ENCODE assay signal across 17 cellular contexts in the genomic region with DNA sequence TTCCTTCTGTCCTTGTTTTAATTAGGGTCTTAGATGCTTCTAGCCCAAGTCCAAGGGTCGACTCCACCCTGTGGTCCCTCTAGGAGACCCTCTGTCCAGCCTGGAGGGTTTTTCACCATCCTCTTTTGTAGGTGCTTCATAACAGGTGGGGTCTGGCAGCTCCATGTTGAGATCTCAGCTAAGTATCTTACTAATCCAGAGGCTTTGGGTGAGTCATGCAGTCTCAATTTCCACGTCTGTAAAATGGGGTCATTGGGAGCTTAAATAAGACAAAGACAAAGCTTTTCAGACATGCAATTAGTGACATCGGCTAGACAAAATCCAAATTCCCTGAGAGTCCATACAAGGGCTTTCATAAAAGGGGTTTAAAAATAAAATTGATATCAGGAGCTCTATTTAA. TPM values are rescaled to one million over a fixed set of nuclear protein-coding genes. Genes with fewer than 3 reads are reported as not detected.
DNase-seq lines count a peak whose midpoint lies in the region; FAIRE-seq and TF ChIP-seq lines count a peak whose summit lies in the region.
"Had no signal": no experiment of that assay in that cellular context is flagged by ENCODE, and none has a peak within 500 bp of the region (broad histone marks: within the 10 kb centered on the region; RNA-seq: fewer than 3 reads in every experiment).

No MANE protein-coding gene starts in this region.

- H3K4me3 ChIP-seq in MG63 (peak overlapping the region; percentile 63; the same call in 1 of the 2 replicates), dorsolateral prefrontal cortex (peak overlapping the region; percentile 3 to 77 (median 63)), subcutaneous abdominal adipose tissue (ENCODE audit: low read depth in 1 of 5, low read length in 5 of 5) (peak overlapping the region; percentile 67 to 89 (median 79))
- H3K4me3 ChIP-seq: BLaER1, mucosa of descending colon had no signal

- H3K4me3 Mint-ChIP-seq in mesothelial cell of epicardium: no peak overlapping the region
- no peak overlapping the region for H3K4me3 Mint-ChIP-seq in activated T-helper 1 cell treated with anti-CD3 and anti-CD28 coated beads, Interleukin-12 subunit alpha, Interleukin-12 subunit beta, Interleukin-2, Interleukin-4 antibody, amounts not matched to agents 30 ng/mL and 10 ng/mL and 1 ng/mL, durations not matched to agents 14 hours and 24 hours and 36 hours

- H3K27me3 ChIP-seq in MG63 (no peaks in the 10 kb centered on the region), dorsolateral prefrontal cortex (peaks cover 0 to 25% (median 0%) of the 10 kb centered on the region in 45 donors), subcutaneous abdominal adipose tissue (ENCODE audit: control insufficient read depth in 5 of 5, insufficient read depth in 4 of 5, low read length in 5 of 5) (peaks cover 0 to 2% (median 0%) of the 10 kb centered on the region in 5 donors)

- peaks cover 55% of the 10 kb centered on the region for H3K4me1 Mint-ChIP-seq in mesothelial cell of epicardium
- H3K4me1 Mint-ChIP-seq in activated T-helper 1 cell treated with anti-CD3 and anti-CD28 coated beads, Interleukin-12 subunit alpha, Interleukin-12 subunit beta, Interleukin-2, Interleukin-4 antibody, amounts not matched to agents 30 ng/mL and 10 ng/mL and 1 ng/mL, durations not matched to agents 14 hours and 24 hours and 36 hours (ENCODE audit: low read depth): no peaks in the 10 kb centered on the region

- FAIRE-seq in frontal cortex (lab: Jason Lieb, UNC): no peak
- FAIRE-seq: pancreas, urothelium cell line had no signal

- H3K36me3 ChIP-seq in MG63 (peaks cover 35% of the 10 kb centered on the region), subcutaneous abdominal adipose tissue (ENCODE audit: control insufficient read depth in 5 of 5, insufficient read depth in 5 of 5, low read length in 5 of 5) (peaks cover 0 to 5% (median 3%) of the 10 kb centered on the region in 5 donors)
- H3K36me3 ChIP-seq: BLaER1, pancreas had no signal

- H3K27me3 Mint-ChIP-seq in mesothelial cell of epicardium (ENCODE audit: low read depth): no peaks in the 10 kb centered on the region
- H3K27me3 Mint-ChIP-seq in activated T-helper 1 cell treated with anti-CD3 and anti-CD28 coated beads, Interleukin-12 subunit alpha, Interleukin-12 subunit beta, Interleukin-2, Interleukin-4 antibody, amounts not matched to agents 30 ng/mL and 10 ng/mL and 1 ng/mL, durations not matched to agents 14 hours and 24 hours and 36 hours (ENCODE audit: insufficient read depth): no peaks in the 10 kb centered on the region

- DNase-seq in MG63 (no peak), dorsolateral prefrontal cortex (no peak), mesothelial cell of epicardium (ENCODE audit: low spot score in 2 of 2, unreplicated experiment in 2 of 2) (no peak), NCI-H510A treated with DMSO at 0.1 percent for 48 hours (lab: John Stamatoyannopoulos, UW) (no peak), SIG-M5 treated with dmso at 0.1 percent for 504 hours (lab: John Stamatoyannopoulos, UW; ENCODE audit: unreplicated experiment) (no peak), frontal cortex (ENCODE audit: low spot score in 2 of 2) (no peak)
- DNase-seq in activated T-helper 1 cell treated with anti-CD3 and anti-CD28 coated beads, Interleukin-12 subunit alpha, Interleukin-12 subunit beta, Interleukin-2, Interleukin-4 antibody, amounts not matched to agents 30 ng/mL and 10 ng/mL and 1 ng/mL, durations not matched to agents 14 hours and 24 hours and 36 hours (ENCODE audit: low spot score): no peak
- DNase-seq: activated CD8-positive, alpha-beta memory T cell treated with anti-CD3 and anti-CD28 coated beads for 24 hours; GM23248; MM.1S; mucosa of descending colon; NCI-H1930; NCI-H526 treated with DMSO at 0.1 percent for 48 hours; pancreas had no signal

- H3K4me1 ChIP-seq in subcutaneous abdominal adipose tissue (ENCODE audit: control insufficient read depth in 5 of 5, insufficient read depth in 5 of 5, low read length in 5 of 5): peaks cover 0 to 85% (median 66%) of the 10 kb centered on the region in 5 donors

- H3K27ac Mint-ChIP-seq in mesothelial cell of epicardium: peak overlapping the region; percentile 97
- H3K27ac Mint-ChIP-seq in activated T-helper 1 cell treated with anti-CD3 and anti-CD28 coated beads, Interleukin-12 subunit alpha, Interleukin-12 subunit beta, Interleukin-2, Interleukin-4 antibody, amounts not matched to agents 30 ng/mL and 10 ng/mL and 1 ng/mL, durations not matched to agents 14 hours and 24 hours and 36 hours: no peak overlapping the region

- intact Hi-C loops in dorsolateral prefrontal cortex (cut with DNase I): no loop called here
- intact Hi-C loops in activated T-helper 1 cell treated with anti-CD3 and anti-CD28 coated beads, Interleukin-12 subunit alpha, Interleukin-12 subunit beta, Interleukin-2, Interleukin-4 antibody, amounts not matched to agents 30 ng/mL and 10 ng/mL and 1 ng/mL, durations not matched to agents 14 hours and 24 hours and 36 hours (cut with micrococcal nuclease): no loop called here

- H3K9ac ChIP-seq in subcutaneous abdominal adipose tissue (ENCODE audit: low read length in 5 of 5): peak overlapping the region in 2 of 5 donors; percentile 7 to 74
- H3K9ac ChIP-seq: BLaER1 had no signal

- TF ChIP-seq CTCF in dorsolateral prefrontal cortex (IDR thresholded peaks at IDR 0.05 in 54 of 56, conservative IDR thresholded peaks at IDR 0.05 in 2 of 56; ENCODE audit: low read depth in 1 of 56, partially characterized antibody in 56 of 56) (no peak), mesothelial cell of epicardium (IDR thresholded peaks at IDR 0.05; ENCODE audit: unreplicated experiment) (no peak)

- H3K9me3 ChIP-seq in MG63 (no peaks in the 10 kb centered on the region), subcutaneous abdominal adipose tissue (ENCODE audit: control insufficient read depth in 5 of 5, low read length in 5 of 5) (no peaks in the 10 kb centered on the region)
- H3K9me3 ChIP-seq: BLaER1, mucosa of descending colon, pancreas had no signal

- H3K36me3 Mint-ChIP-seq in mesothelial cell of epicardium: peaks cover 3% of the 10 kb centered on the region
- H3K36me3 Mint-ChIP-seq in activated T-helper 1 cell treated with anti-CD3 and anti-CD28 coated beads, Interleukin-12 subunit alpha, Interleukin-12 subunit beta, Interleukin-2, Interleukin-4 antibody, amounts not matched to agents 30 ng/mL and 10 ng/mL and 1 ng/mL, durations not matched to agents 14 hours and 24 hours and 36 hours (ENCODE audit: low read depth): no peaks in the 10 kb centered on the region

- peak overlapping the region in 38 of 59 donors; percentile 4 to 95 (median 80) for H3K27ac ChIP-seq in dorsolateral prefrontal cortex
- peak overlapping the region; percentile 95 for H3K27ac ChIP-seq in subcutaneous abdominal adipose tissue (ENCODE audit: low read depth, low read length)
- H3K27ac ChIP-seq: BLaER1, GM23248 had no signal

- H3K9me3 Mint-ChIP-seq in mesothelial cell of epicardium: no peaks in the 10 kb centered on the region
- H3K9me3 Mint-ChIP-seq in activated T-helper 1 cell treated with anti-CD3 and anti-CD28 coated beads, Interleukin-12 subunit alpha, Interleukin-12 subunit beta, Interleukin-2, Interleukin-4 antibody, amounts not matched to agents 30 ng/mL and 10 ng/mL and 1 ng/mL, durations not matched to agents 14 hours and 24 hours and 36 hours: no peaks in the 10 kb centered on the region

RNA-seq across cellular contexts. Expression of a gene that starts 3.2 kb away (rescaled TPM):
- 18.2 and 22.3 TPM in 2 replicates for total RNA-seq in MG63 (2014; rRNA removed; shearing (Covaris generic); ENCODE audit: low replicate concordance)
- total RNA-seq in dorsolateral prefrontal cortex: 100 to 1,000 TPM in 112 of 120 experiments, 10 to 100 TPM in 8; 76.6 to 246 (median 132) TPM
- total RNA-seq in mesothelial cell of epicardium: 13.5 to 16.8 TPM (median 15.7 TPM) in 3 replicates
- total RNA-seq in activated T-helper 1 cell treated with anti-CD3 and anti-CD28 coated beads, Interleukin-12 subunit alpha, Interleukin-12 subunit beta, Interleukin-2, Interleukin-4 antibody, amounts not matched to agents 30 ng/mL and 10 ng/mL and 1 ng/mL, durations not matched to agents 14 hours and 24 hours and 36 hours: not detected in 2 replicates
- 0.41 TPM for total RNA-seq in frontal cortex

Comparison
In these comparisons a context has a peak if more than half of its experiments do, and no peak if none do; other contexts are left out.
1. RNA of a gene that starts 3.2 kb away (total RNA-seq): 76.6 to 246 TPM in dorsolateral prefrontal cortex, 18.2 to 22.3 TPM in MG63 and 13.5 to 16.8 TPM in mesothelial cell of epicardium; 0.41 TPM in frontal cortex (single experiment) and not detected in activated T-helper 1 cell treated with anti-CD3 and anti-CD28 coated beads, Interleukin-12 subunit alpha, Interleukin-12 subunit beta, Interleukin-2, Interleukin-4 antibody, amounts not matched to agents 30 ng/mL and 10 ng/mL and 1 ng/mL, durations not matched to agents 14 hours and 24 hours and 36 hours; every median in the first group is over 10 times any median in the second.
2. Peak in every context shown above with its lines, with median percentiles within 50 percentile points of each other: H3K4me3 ChIP-seq.